In genomic region chr11:69328231-69328630, GRCh38 we compare ENCODE assay signal across 19 cellular contexts. TPM values are rescaled to one million over a fixed set of nuclear protein-coding genes. Genes with fewer than 3 reads are reported as not detected.
DNase-seq lines count a peak whose midpoint lies in the region; ATAC-seq, FAIRE-seq and TF ChIP-seq lines count a peak whose summit lies in the region.
"Had no signal": no experiment of that assay in that cellular context is flagged by ENCODE, and none has a peak within 500 bp of the region (broad histone marks: within the 10 kb centered on the region; RNA-seq: fewer than 3 reads in every experiment).

No MANE protein-coding gene starts in this region.

- no peaks in the 10 kb centered on the region for H3K36me3 ChIP-seq in right atrium auricular region
- no peaks in the 10 kb centered on the region for H3K36me3 ChIP-seq in H1 (ENCODE audit: control insufficient read depth in 2 of 4, insufficient read depth in 4 of 4, low read length in 3 of 4)

- ATAC-seq in left cardiac atrium, result no peak
- ATAC-seq: HepG2 had no signal

- TF ChIP-seq CTCF in right atrium auricular region (IDR thresholded peaks at IDR 0.05) (no peak), H1 (IDR thresholded peaks at IDR 0.05; ENCODE audit: control extremely low read depth in 1 of 3, insufficient read depth in 1 of 3, low read depth in 1 of 3, low read length in 3 of 3) (no peak)

- H3K27ac ChIP-seq in right atrium auricular region (no peak overlapping the region), H1 (ENCODE audit: low read depth, low read length) (no peak overlapping the region)
- H3K27ac ChIP-seq: RWPE1 had no signal

- H2AFZ ChIP-seq in H1 (ENCODE audit: low read length), result no peak overlapping the region

- TF ChIP-seq RAD21 in H1 (IDR thresholded peaks at IDR 0.05 in 1 of 2, conservative IDR thresholded peaks at IDR 0.05 in 1 of 2; ENCODE audit: low read depth in 2 of 2, low read length in 2 of 2), result no peak

- 94% methylated on average over 8 of the region's 8 CpGs; no CpG with 5 or more reads in 1 of the 2 experiments for WGBS in H1 (ENCODE audit: extremely low coverage in 1 of 2, insufficient coverage in 1 of 2, insufficient read length in 1 of 2, insufficient replicate concordance in 2 of 2, low coverage in 1 of 2, low lambda C conversion rate in 2 of 2, missing lambda C conversion rate in 1 of 2), 2 experiments

- TF ChIP-seq EP300 in H1 (IDR thresholded peaks at IDR 0.05; ENCODE audit: borderline replicate concordance in 1 of 2, low read depth in 2 of 2, low read length in 2 of 2), result no peak

- TF ChIP-seq POLR2A in H1 (IDR thresholded peaks at IDR 0.05; ENCODE audit: control extremely low read depth in 1 of 2, low read depth in 2 of 2, low read length in 2 of 2), result no peak

- H3K9me3 ChIP-seq in right atrium auricular region (no peaks in the 10 kb centered on the region), H1 (ENCODE audit: insufficient read depth in 2 of 2, low read depth in 1 of 2, low read length in 1 of 2) (peaks cover 0 to 3% of the 10 kb centered on the region in 2 experiments; a peak in 2 of 4 replicates)

- H3K14ac ChIP-seq in H1 (ENCODE audit: insufficient read length), result no peak overlapping the region

- CTCF ChIA-PET in H1 (lab: Charles Lee; ENCODE audit: partially characterized antibody), result interaction anchor here (0.9 kb wide), 1 partner anchor 196 kb away, joined by 3 read pairs; no protein-coding TSS in a partner anchor

- H2AK5ac ChIP-seq in H1 (ENCODE audit: low read depth, low read length), result peak overlapping the region; percentile 19; the same call in 1 of the 2 replicates

- H2BK5ac ChIP-seq in H1 (ENCODE audit: low read depth, low read length), result no peak overlapping the region

- no peak for FAIRE-seq in H1 (lab: Jason Lieb, UNC)
- FAIRE-seq: GM12892, H54, HepG2 had no signal

- no peak overlapping the region for H3K9ac ChIP-seq in H1 (replicated peaks in 1 of 4; ENCODE audit: extremely low read depth in 1 of 4, low read depth in 3 of 4, low read length in 3 of 4)

- H3K79me2 ChIP-seq in H1 (ENCODE audit: control insufficient read depth in 1 of 2, insufficient read depth in 2 of 2, low read length in 2 of 2), result no peaks in the 10 kb centered on the region

- H3K4me1 ChIP-seq in right atrium auricular region, result no peaks in the 10 kb centered on the region
- no peaks in the 10 kb centered on the region for H3K4me1 ChIP-seq in H1 (replicated peaks in 1 of 4; ENCODE audit: control insufficient read depth in 3 of 4, insufficient read depth in 4 of 4, low read length in 3 of 4)

- H2BK12ac ChIP-seq in H1 (ENCODE audit: low read depth, low read length), result 0 out of 2 replicates have a peak overlapping the region, but pooled peaks have one; percentile 68

- H2BK120ac ChIP-seq in H1 (replicated peaks; ENCODE audit: low read depth, low read length), result no peak overlapping the region

- H3K79me1 ChIP-seq in H1 (ENCODE audit: low read depth, low read length), result no peaks in the 10 kb centered on the region

- H4K8ac ChIP-seq in H1 (ENCODE audit: extremely low read depth, insufficient read depth, low read length), result no peak overlapping the region

- H2BK20ac ChIP-seq in H1 (ENCODE audit: low read length), result no peak overlapping the region

- H2BK15ac ChIP-seq in H1 (ENCODE audit: low read length), result no peak overlapping the region

- no peak overlapping the region for H4K5ac ChIP-seq in H1 (ENCODE audit: insufficient read length, low read depth, low read length)

- intact Hi-C loops in left cardiac atrium (cut with DNase I) (no loop called here), posterior vena cava (cut with DNase I) (no loop called here)

- no peak overlapping the region for H3K18ac ChIP-seq in H1 (ENCODE audit: extremely low read depth, low read length)

- H3K4me2 ChIP-seq in H1 (ENCODE audit: insufficient read depth in 1 of 2, low read depth in 2 of 2, low read length in 2 of 2), result no peak overlapping the region

- no peak overlapping the region for H3K4ac ChIP-seq in H1 (replicated peaks; ENCODE audit: insufficient read length, low read depth, low read length)

- POLR2A ChIA-PET in H1 (lab: Charles Lee; ENCODE audit: partially characterized antibody), result no interaction called here

- H3K23ac ChIP-seq in H1 (ENCODE audit: insufficient read length), result no peak overlapping the region

- no peak overlapping the region for H4K91ac ChIP-seq in H1 (replicated peaks; ENCODE audit: insufficient read length, low read length)

- peaks cover 19% of the 10 kb centered on the region; the same call in 1 of the 2 replicates for H3K23me2 ChIP-seq in H1 (ENCODE audit: low read depth, low read length)

- DNase-seq in right atrium auricular region (ENCODE audit: low spot score) (peak; percentile 43), left cardiac atrium (no peak), H1 (ENCODE audit: low read depth in 1 of 2, low spot score in 2 of 2) (peak in 1 of 2 experiments; percentile 17), posterior vena cava (ENCODE audit: low spot score) (peak; percentile 57), SK-N-DZ (ENCODE audit: low spot score) (no peak), NCI-H187 (lab: John Stamatoyannopoulos, UW) (no peak)
- DNase-seq in stimulated activated CD4-positive, alpha-beta T cell treated with anti-CD3 and anti-CD28 coated beads, Interleukin-1b, Interleukin-23, amount 100 ng/mL, for 48 hours, result no peak
- DNase-seq: CD8-positive, alpha-beta memory T cell; KG1; NCI-H1105 treated with DMSO at 0.1 percent for 48 hours; NCI-H1694 treated with DMSO at 0.1 percent for 48 hours; NCI-H2107; NCI-H226; NCI-H524; SIG-M5 had no signal

- no peak overlapping the region for H3K56ac ChIP-seq in H1 (replicated peaks; ENCODE audit: insufficient read length, low read depth, low read length)

- no peaks in the 10 kb centered on the region for H3K27me3 ChIP-seq in right atrium auricular region
- H3K27me3 ChIP-seq in H1 (replicated peaks in 1 of 4; ENCODE audit: control insufficient read depth in 3 of 4, extremely low read depth in 1 of 4, insufficient read depth in 3 of 4, low read length in 3 of 4), result 0 out of 7 replicates have a peak, but pooled peaks cover 0 to 2% (median 0%) of the 10 kb centered on the region in 4 experiments

- H4K20me1 ChIP-seq in H1 (replicated peaks in 1 of 2; ENCODE audit: control insufficient read depth in 1 of 2, insufficient read depth in 2 of 2, low read length in 2 of 2), result peaks cover 0 to 5% of the 10 kb centered on the region in 2 experiments

- H3K4me3 ChIP-seq in right atrium auricular region (no peak overlapping the region), H1 (ENCODE audit: extremely low read depth in 1 of 4, insufficient read depth in 2 of 4, low read depth in 3 of 4, low read length in 4 of 4) (no peak overlapping the region)

TF ChIP-seq in H1, 55 proteins besides CTCF, POLR2A, EP300 and RAD21 (continues in another document):
- TF ChIP-seq TAF7 (optimal IDR thresholded peaks at IDR 0.05; ENCODE audit: borderline replicate concordance, low read depth, low read length) (no peak), RBBP5 (IDR thresholded peaks at IDR 0.05; ENCODE audit: borderline replicate concordance, low read depth, low read length) (no peak), MAX (IDR thresholded peaks at IDR 0.05) (no peak), SAP30 (IDR thresholded peaks at IDR 0.05; ENCODE audit: insufficient read depth, insufficient replicate concordance, low read length) (no peak), USF2 (IDR thresholded peaks at IDR 0.05; ENCODE audit: low read length) (no peak), NANOG (IDR thresholded peaks at IDR 0.05; ENCODE audit: insufficient read depth, low read depth, low read length, poor library complexity, severe bottlenecking) (no peak), ATF3 (IDR thresholded peaks at IDR 0.05; ENCODE audit: insufficient read depth, low read depth, low read length) (no peak), JUN (IDR thresholded peaks at IDR 0.05; ENCODE audit: low read depth, low read length) (no peak), SP4 (IDR thresholded peaks at IDR 0.05; ENCODE audit: low read length) (no peak), SIRT6 (IDR thresholded peaks at IDR 0.05; ENCODE audit: low read length) (no peak), SRF (IDR thresholded peaks at IDR 0.05; ENCODE audit: low read depth, low read length) (no peak), SP1 (IDR thresholded peaks at IDR 0.05; ENCODE audit: low read depth, low read length) (no peak), CBX5 (IDR thresholded peaks at IDR 0.05; ENCODE audit: low read depth, low read length) (no peak), JUND (IDR thresholded peaks at IDR 0.05; ENCODE audit: low read length) (no peak), CTBP2 (IDR thresholded peaks at IDR 0.05; ENCODE audit: borderline replicate concordance, insufficient read depth, insufficient read length, low read length) (no peak)

RNA-seq across cellular contexts. Expression of gene MYEOV, which starts 34.3 kb away (rescaled TPM):
- total RNA-seq in right atrium auricular region (under 1 TPM in 1 of 2 donors, not detected in 1; 0.12 TPM), left cardiac atrium (1 to 10 TPM in 1 of 2 donors, under 1 TPM in 1; 0.16 to 2.9 TPM), posterior vena cava (under 1 TPM; 0.46 to 0.57 TPM)
- total RNA-seq in H1 (2021; fragmentation: NEBNext Ultra II Directional; extraction: Animal tissue kit (Norgen Biotek cat#: 25700)), result 0.67 and 0.86 TPM in 2 replicates
- polyA plus RNA-seq in H1 (2011; rRNA removed), result 0.44 and 1.0 TPM in 2 replicates
- polyA plus RNA-seq in H1 (2011; cell fraction: cytosol; rRNA removed), result 0.50 TPM
- 2.3 TPM for polyA plus RNA-seq in H1 (2011; cell fraction: nucleus; rRNA removed)
- 0.47 to 1.2 TPM (median 0.68 TPM) in 3 of 4 replicates, not detected in the other for polyA plus RNA-seq in H1 (2012, experiment 1 of 2)
- 0.20 TPM for polyA plus RNA-seq in H1 (2012, experiment 2 of 2)
- polyA plus RNA-seq in H1 (2013, experiment 1 of 2), result 0.36 TPM
- 0.35 TPM for polyA plus RNA-seq in H1 (2013, experiment 2 of 2)
- polyA minus RNA-seq in H1 (2011; rRNA and poly(A)+ RNA removed), result 0.16 and 0.24 TPM in 2 replicates
- polyA minus RNA-seq in H1 (2011; cell fraction: cytosol; rRNA and poly(A)+ RNA removed), result 0.44 TPM
- 2.0 TPM for polyA minus RNA-seq in H1 (2011; cell fraction: nucleus; rRNA and poly(A)+ RNA removed)
- 0.54 TPM in 1 of 2 replicates, not detected in the other for polyA plus RNA-seq in SK-N-DZ (2014; cell fraction: cytosol; rRNA removed)
- polyA plus RNA-seq in SK-N-DZ (2014; cell fraction: nucleus; rRNA removed), result 0.49 TPM in 1 of 2 replicates, not detected in the other
- polyA plus RNA-seq: CD8-positive, alpha-beta memory T cell had no signal

Comparison
In these comparisons a context has a peak if more than half of its experiments do, and no peak if none do; other contexts are left out.
1. DNase-seq: peak in right atrium auricular region (single experiment) and posterior vena cava (single experiment); none in left cardiac atrium (single experiment), stimulated activated CD4-positive, alpha-beta T cell treated with anti-CD3 and anti-CD28 coated beads, Interleukin-1b, Interleukin-23, amount 100 ng/mL, for 48 hours (single experiment), SK-N-DZ (single experiment) and NCI-H187 (0 of 2).